ENCODE assay signal across 10 cellular contexts in genomic region chr18:5543036-5543671, GRCh38. TPM values are rescaled to one million over a fixed set of nuclear protein-coding genes. Genes with fewer than 3 reads are reported as not detected.
A peak's percentile ranks its signal among the peaks of the same experiment; 100 is the strongest.
DNase-seq lines count a peak whose midpoint lies in the region; ATAC-seq lines count a peak whose summit lies in the region.
"Had no signal": no experiment of that assay in that cellular context is flagged by ENCODE, and none has a peak within 500 bp of the region (broad histone marks: within the 10 kb centered on the region; RNA-seq: fewer than 3 reads in every experiment).

No MANE protein-coding gene starts in this region.

- H3K36me3 ChIP-seq in mesenchymal stem cell (ENCODE audit: control insufficient read depth in 1 of 2, insufficient read depth in 2 of 2, low read depth in 1 of 2, low read length in 2 of 2) (no peaks in the 10 kb centered on the region), urinary bladder (ENCODE audit: insufficient read depth) (no peaks in the 10 kb centered on the region)

- H2AFZ ChIP-seq in mesenchymal stem cell (ENCODE audit: low read depth, low read length), result no peak overlapping the region

- no peaks in the 10 kb centered on the region for H3K79me1 ChIP-seq in mesenchymal stem cell (replicated peaks; ENCODE audit: low read length, poor library complexity, severe bottlenecking)

- peak overlapping the region; percentile 70 to 90 for H3K4me3 ChIP-seq in mesenchymal stem cell (ENCODE audit: insufficient read depth in 1 of 2, low read depth in 1 of 2, low read length in 2 of 2)
- H3K4me3 ChIP-seq in urinary bladder (ENCODE audit: low read depth, low read length), result peak overlapping the region; percentile 87

- H4K8ac ChIP-seq in mesenchymal stem cell (ENCODE audit: low read length), result no peak overlapping the region

- H3K36me3 Mint-ChIP-seq in activated naive CD4-positive, alpha-beta T cell treated with anti-CD3 and anti-CD28 coated beads, Interleukin-2, amount 50 U/mL, for 72 hours, result no peaks in the 10 kb centered on the region

- no peak overlapping the region for H2BK120ac ChIP-seq in mesenchymal stem cell (ENCODE audit: low read depth, low read length)

- no peaks in the 10 kb centered on the region for H3K9me3 ChIP-seq in mesenchymal stem cell (ENCODE audit: control insufficient read depth, low read length)

- no peak overlapping the region for H4K91ac ChIP-seq in mesenchymal stem cell (ENCODE audit: low read length)

- H3K27ac ChIP-seq in mesenchymal stem cell (ENCODE audit: low read length, poor library complexity, severe bottlenecking) (no peak overlapping the region), urinary bladder (ENCODE audit: low read depth) (peak overlapping the region; percentile 73)
- H3K27ac ChIP-seq: epithelial cell of prostate had no signal

- H3K14ac ChIP-seq in mesenchymal stem cell (ENCODE audit: low read length in 2 of 2), result no peak overlapping the region

- DNase-seq in activated naive CD4-positive, alpha-beta T cell treated with anti-CD3 and anti-CD28 coated beads, Interleukin-2, amount 50 U/mL, for 72 hours (ENCODE audit: low spot score in 2 of 2), result peak in 1 of 2 donors; percentile 14
- DNase-seq in activated naive CD4-positive, alpha-beta T cell treated with anti-CD3 and anti-CD28 coated beads, Interleukin-2, amount 50 U/mL, for 16 hours, result no peak
- DNase-seq in ecto neural progenitor cell (ENCODE audit: low spot score), result peak; percentile 65
- no peak for DNase-seq in mesenchymal stem cell
- no peak for DNase-seq in medulla oblongata (ENCODE audit: extremely low spot score)
- no peak for DNase-seq in NCI-H2029 treated with DMSO at 0.1 percent for 48 hours (lab: John Stamatoyannopoulos, UW)
- no peak for DNase-seq in stimulated activated CD4-positive, alpha-beta T cell treated with anti-CD3 and anti-CD28 coated beads, Interleukin-4, amount 100 ng/mL, for 24 hours
- DNase-seq: DMS153 had no signal

- peak; percentile 62 to 64 for ATAC-seq in activated naive CD4-positive, alpha-beta T cell treated with anti-CD3 and anti-CD28 coated beads, Interleukin-2, amount 50 U/mL, for 72 hours

- peak overlapping the region; percentile 99 for H3K4me2 ChIP-seq in mesenchymal stem cell (ENCODE audit: low read length, poor library complexity, severe bottlenecking)

- H2BK5ac ChIP-seq in mesenchymal stem cell (ENCODE audit: low read depth, low read length, poor library complexity, severe bottlenecking), result no peak overlapping the region

- no peak overlapping the region for H2BK12ac ChIP-seq in mesenchymal stem cell (ENCODE audit: low read length in 2 of 2)

- no peak overlapping the region for H2AK5ac ChIP-seq in mesenchymal stem cell (ENCODE audit: low read length, severe bottlenecking)

- H3K27me3 ChIP-seq in mesenchymal stem cell (ENCODE audit: control insufficient read depth in 1 of 2, insufficient read depth in 1 of 2, low read length in 2 of 2), result peaks cover 0 to 18% of the 10 kb centered on the region in 2 experiments

- H3K9me3 Mint-ChIP-seq in activated naive CD4-positive, alpha-beta T cell treated with anti-CD3 and anti-CD28 coated beads, Interleukin-2, amount 50 U/mL, for 72 hours, result no peaks in the 10 kb centered on the region

- H3K9ac ChIP-seq in mesenchymal stem cell (ENCODE audit: low read length), result peak overlapping the region; percentile 93

- WGBS in mesenchymal stem cell, result 1% methylated on average over 56 of the region's 82 CpGs
- WGBS in urinary bladder, result 2% methylated on average over 82 of the region's 82 CpGs

- H3K27ac Mint-ChIP-seq in activated naive CD4-positive, alpha-beta T cell treated with anti-CD3 and anti-CD28 coated beads, Interleukin-2, amount 50 U/mL, for 72 hours, result no peak overlapping the region

- H3K4ac ChIP-seq in mesenchymal stem cell (ENCODE audit: low read depth in 1 of 2, low read length in 2 of 2), result no peak overlapping the region

- H3K18ac ChIP-seq in mesenchymal stem cell (ENCODE audit: low read depth in 1 of 2, low read length in 2 of 2), result no peak overlapping the region

- no peak overlapping the region for H2BK15ac ChIP-seq in mesenchymal stem cell (ENCODE audit: low read depth, poor library complexity, severe bottlenecking)

- no peak overlapping the region for H3K23ac ChIP-seq in mesenchymal stem cell (ENCODE audit: low read length in 2 of 2)

- H3K4me1 ChIP-seq in mesenchymal stem cell (ENCODE audit: control insufficient read depth, insufficient read depth, low read depth, low read length) (peaks cover 12% of the 10 kb centered on the region), urinary bladder (ENCODE audit: insufficient read depth) (no peaks in the 10 kb centered on the region)

RNA-seq across cellular contexts. Expression of gene EPB41L3, which starts 0.6 kb away (rescaled TPM):
- 10 to 100 TPM in 1 of 2 donors, 1 to 10 TPM in 1; 5.4 to 15.0 TPM for total RNA-seq in activated naive CD4-positive, alpha-beta T cell treated with anti-CD3 and anti-CD28 coated beads, Interleukin-2, amount 50 U/mL, for 72 hours
- 0.23 TPM for polyA plus RNA-seq in mesenchymal stem cell (2013, experiment 1 of 2)
- polyA plus RNA-seq in mesenchymal stem cell (2013, experiment 2 of 2), result 0.33 TPM
- 52.3 TPM for total RNA-seq in urinary bladder
- polyA plus RNA-seq in urinary bladder, result 25.9 TPM
